In genomic region chr14:35342160-35343010, GRCh38 we compare ENCODE assay signal across 1 cellular context.
TF ChIP-seq lines count a peak whose summit lies in the region.

No MANE protein-coding gene starts in this region.

TF ChIP-seq in H1, 55 proteins besides CTCF, POLR2A, EP300 and RAD21:
- TF ChIP-seq SP2 (IDR thresholded peaks at IDR 0.05; ENCODE audit: low read length), result no peak
- TF ChIP-seq JUND (IDR thresholded peaks at IDR 0.05; ENCODE audit: low read length), result no peak
- TF ChIP-seq, protein P1, sequence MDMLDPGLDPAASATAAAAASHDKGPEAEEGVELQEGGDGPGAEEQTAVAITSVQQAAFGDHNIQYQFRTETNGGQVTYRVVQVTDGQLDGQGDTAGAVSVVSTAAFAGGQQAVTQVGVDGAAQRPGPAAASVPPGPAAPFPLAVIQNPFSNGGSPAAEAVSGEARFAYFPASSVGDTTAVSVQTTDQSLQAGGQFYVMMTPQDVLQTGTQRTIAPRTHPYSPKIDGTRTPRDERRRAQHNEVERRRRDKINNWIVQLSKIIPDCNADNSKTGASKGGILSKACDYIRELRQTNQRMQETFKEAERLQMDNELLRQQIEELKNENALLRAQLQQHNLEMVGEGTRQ (IDR thresholded peaks at IDR 0.05; ENCODE audit: low read length), result no peak
- no peak for TF ChIP-seq RXRA (IDR thresholded peaks at IDR 0.05; ENCODE audit: insufficient read depth, low read depth, low read length)
- TF ChIP-seq EGR1 (IDR thresholded peaks at IDR 0.05; ENCODE audit: borderline replicate concordance, low read depth, low read length), result no peak
- TF ChIP-seq ATF3 (IDR thresholded peaks at IDR 0.05; ENCODE audit: insufficient read depth, low read depth, low read length), result no peak
